In genomic region chr21:45248301-45248892, GRCh38 we compare ENCODE assay signal across 14 cellular contexts. TPM values are rescaled to one million over a fixed set of nuclear protein-coding genes. Genes with fewer than 3 reads are reported as not detected.
DNase-seq lines count a peak whose midpoint lies in the region; ATAC-seq and TF ChIP-seq lines count a peak whose summit lies in the region.
"Had no signal": no experiment of that assay in that cellular context is flagged by ENCODE, and none has a peak within 500 bp of the region (broad histone marks: within the 10 kb centered on the region; RNA-seq: fewer than 3 reads in every experiment).

No MANE protein-coding gene starts in this region.

- H3K4me3 ChIP-seq in ascending aorta (peak overlapping the region; percentile 19 to 36), iPS-18a (ENCODE audit: low read length) (peak overlapping the region; percentile 31), skeletal muscle satellite cell (ENCODE audit: low read length) (peak overlapping the region; percentile 58)

- no peaks in the 10 kb centered on the region for H3K4me1 Mint-ChIP-seq in CD4-positive, alpha-beta T cell (ENCODE audit: low read depth)
- H3K4me1 Mint-ChIP-seq: activated naive CD4-positive, alpha-beta T cell treated with anti-CD3 and anti-CD28 coated beads, Interleukin-2, amount 10 ng/mL, durations not matched to agents 7 days and 5 days; memory B cell had no signal

- DNase-seq in NCI-H2107 treated with DMSO at 0.1 percent for 48 hours (lab: John Stamatoyannopoulos, UW; ENCODE audit: unreplicated experiment) (peak; percentile 46), NCI-H2107 (lab: John Stamatoyannopoulos, UW) (no peak), ascending aorta (ENCODE audit: low spot score in 2 of 2) (no peak), sciatic nerve (ENCODE audit: low spot score) (no peak), iPS-NIHi11 (ENCODE audit: low spot score) (no peak)
- DNase-seq in CD4-positive, alpha-beta T cell: no peak
- DNase-seq: 8988T; activated naive CD4-positive, alpha-beta T cell treated with anti-CD3 and anti-CD28 coated beads, Interleukin-2, amount 10 ng/mL, durations not matched to agents 7 days and 5 days; DMS153 had no signal

- H3K27ac Mint-ChIP-seq in CD4-positive, alpha-beta T cell: no peak overlapping the region
- H3K27ac Mint-ChIP-seq: activated naive CD4-positive, alpha-beta T cell treated with anti-CD3 and anti-CD28 coated beads, Interleukin-2, amount 10 ng/mL, durations not matched to agents 7 days and 5 days; IgD-negative memory B cell; memory B cell had no signal

- no peak for ATAC-seq in CD4-positive, alpha-beta T cell (ENCODE audit: poor library complexity)
- no peak for ATAC-seq in sciatic nerve
- ATAC-seq: HCT116 had no signal

- H3K27ac ChIP-seq in ascending aorta (no peak overlapping the region), iPS-18a (ENCODE audit: low read length) (no peak overlapping the region)
- H3K27ac ChIP-seq in CD4-positive, alpha-beta T cell (ENCODE audit: low read depth, low read length): no peak overlapping the region

- no peaks in the 10 kb centered on the region for H3K27me3 Mint-ChIP-seq in CD4-positive, alpha-beta T cell

- H3K27me3 ChIP-seq in ascending aorta (no peaks in the 10 kb centered on the region), iPS-18a (ENCODE audit: control insufficient read depth, insufficient read depth, low read length) (no peaks in the 10 kb centered on the region), skeletal muscle satellite cell (ENCODE audit: control insufficient read depth, insufficient read depth, low read length) (peaks cover 30% of the 10 kb centered on the region)
- no peaks in the 10 kb centered on the region for H3K27me3 ChIP-seq in CD4-positive, alpha-beta T cell (ENCODE audit: control insufficient read depth, insufficient read depth, low read length)

- intact Hi-C loops in ascending aorta (cut with DNase I) (no loop called here), sciatic nerve (cut with DNase I) (no loop called here)
- intact Hi-C loops in CD4-positive, alpha-beta T cell (cut with DNase I, micrococcal nuclease): no loop called here

- no peaks in the 10 kb centered on the region for H3K9me3 Mint-ChIP-seq in CD4-positive, alpha-beta T cell

- no peaks in the 10 kb centered on the region for H3K36me3 Mint-ChIP-seq in CD4-positive, alpha-beta T cell (ENCODE audit: low read depth)
- H3K36me3 Mint-ChIP-seq: IgD-negative memory B cell had no signal

- TF ChIP-seq CTCF in ascending aorta (IDR thresholded peaks at IDR 0.05): no peak
- no peak for TF ChIP-seq CTCF in CD4-positive, alpha-beta T cell (IDR thresholded peaks at IDR 0.05)

- H3K9me3 ChIP-seq in ascending aorta (peaks cover 3 to 10% of the 10 kb centered on the region in 2 donors), iPS-18a (ENCODE audit: control insufficient read depth, low read depth, low read length) (peaks cover 7% of the 10 kb centered on the region), skeletal muscle satellite cell (replicated peaks; ENCODE audit: low read length) (peaks cover 9% of the 10 kb centered on the region)
- H3K9me3 ChIP-seq in CD4-positive, alpha-beta T cell (ENCODE audit: control insufficient read depth, low read length): peaks cover 8% of the 10 kb centered on the region

- H3K4me1 ChIP-seq in ascending aorta: peaks cover 0 to 4% of the 10 kb centered on the region in 2 donors
- H3K4me1 ChIP-seq in iPS-18a (ENCODE audit: control insufficient read depth, low read depth, low read length): peaks cover 7% of the 10 kb centered on the region
- peaks cover 11% of the 10 kb centered on the region for H3K4me1 ChIP-seq in skeletal muscle satellite cell (ENCODE audit: control insufficient read depth, insufficient read depth, low read length)

- H3K4me2 ChIP-seq in skeletal muscle satellite cell (ENCODE audit: low read length): peak overlapping the region; percentile 76

- no peak overlapping the region for H3K9ac ChIP-seq in iPS-18a (ENCODE audit: low read length)
- peak overlapping the region; percentile 1 for H3K9ac ChIP-seq in skeletal muscle satellite cell (ENCODE audit: low read depth, low read length)

- CTCF ChIA-PET in CD4-positive, alpha-beta T cell (lab: Charles Lee): no interaction called here

- no peak overlapping the region for H3K4me3 Mint-ChIP-seq in CD4-positive, alpha-beta T cell
- H3K4me3 Mint-ChIP-seq: activated naive CD4-positive, alpha-beta T cell treated with anti-CD3 and anti-CD28 coated beads, Interleukin-2, amount 10 ng/mL, durations not matched to agents 7 days and 5 days; IgD-negative memory B cell; memory B cell had no signal

- H3K36me3 ChIP-seq in ascending aorta (no peaks in the 10 kb centered on the region), iPS-18a (ENCODE audit: control insufficient read depth, low read depth, low read length) (no peaks in the 10 kb centered on the region), skeletal muscle satellite cell (ENCODE audit: insufficient read depth, low read length) (no peaks in the 10 kb centered on the region)

- POLR2A ChIA-PET in CD4-positive, alpha-beta T cell (lab: Charles Lee): no interaction called here

RNA-seq across cellular contexts. Expression of gene POFUT2, which starts 39.3 kb away (rescaled TPM):
- total RNA-seq in ascending aorta (39.4 TPM), sciatic nerve (44.2 TPM)
- 16.4 and 18.0 TPM in 2 replicates for total RNA-seq in skeletal muscle satellite cell (2012; rRNA removed)
- 10 to 100 TPM; 56.6 to 57.2 TPM for total RNA-seq in CD4-positive, alpha-beta T cell
